Comparison of ENCODE assay signal across 9 cellular contexts in the genomic region with DNA sequence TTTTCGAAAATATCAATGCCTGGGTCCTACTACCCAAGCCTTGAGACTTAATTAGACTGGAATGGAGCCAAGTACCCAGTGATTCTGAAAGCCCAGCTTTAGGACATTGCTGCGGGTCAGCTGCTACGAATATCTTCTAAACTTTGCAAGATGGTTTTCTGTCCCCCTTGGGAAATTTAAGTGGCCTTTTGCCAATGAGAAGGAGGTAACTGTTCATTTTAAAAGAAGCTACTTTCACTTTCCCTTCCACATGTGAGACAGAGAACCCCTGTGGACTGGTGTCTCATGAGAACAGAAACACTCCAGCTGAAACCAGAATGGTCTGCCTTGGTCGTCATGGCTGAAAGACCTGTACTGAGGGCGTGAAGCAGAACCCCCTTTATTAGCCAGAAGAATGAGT.
DNase-seq lines count a peak whose midpoint lies in the region; ATAC-seq, FAIRE-seq and TF ChIP-seq lines count a peak whose summit lies in the region.
"Had no signal": no experiment of that assay in that cellular context is flagged by ENCODE, and none has a peak within 500 bp of the region (broad histone marks: within the 10 kb centered on the region; RNA-seq: fewer than 3 reads in every experiment).

No MANE protein-coding gene starts in this region.

- CTCF ChIA-PET in PC-9 (lab: Charles Lee): no interaction called here

- H3K4me1 Mint-ChIP-seq in memory B cell (peaks cover 24% of the 10 kb centered on the region), mesothelial cell of epicardium (peaks cover 15% of the 10 kb centered on the region)

- H3K9me3 Mint-ChIP-seq in memory B cell: no peaks in the 10 kb centered on the region
- peaks cover 3% of the 10 kb centered on the region for H3K9me3 Mint-ChIP-seq in mesothelial cell of epicardium

- H4K20me1 ChIP-seq in PC-9 (ENCODE audit: insufficient read depth): no peaks in the 10 kb centered on the region

- H3K9me3 ChIP-seq in PC-9 (ENCODE audit: insufficient read depth, low read depth): no peaks in the 10 kb centered on the region
- H3K9me3 ChIP-seq: SJCRH30 had no signal

- H3K4me3 Mint-ChIP-seq in memory B cell (peak overlapping the region; percentile 78), mesothelial cell of epicardium (no peak overlapping the region)

- no peak for TF ChIP-seq CTCF in PC-9 (conservative IDR thresholded peaks at IDR 0.05)
- TF ChIP-seq CTCF in mesothelial cell of epicardium (IDR thresholded peaks at IDR 0.05; ENCODE audit: unreplicated experiment): no peak

- no peak overlapping the region for H2AFZ ChIP-seq in PC-9

- H3K79me2 ChIP-seq in PC-9 (ENCODE audit: low read depth): no peaks in the 10 kb centered on the region

- H3F3A ChIP-seq in PC-9 (ENCODE audit: insufficient read depth, low read depth): no peaks in the 10 kb centered on the region

- intact Hi-C loops in PC-9 (cut with micrococcal nuclease; ENCODE audit: unreplicated experiment): no loop called here

- H3K27me3 Mint-ChIP-seq in memory B cell: peaks cover 4% of the 10 kb centered on the region
- H3K27me3 Mint-ChIP-seq in mesothelial cell of epicardium (ENCODE audit: low read depth): peaks cover 2% of the 10 kb centered on the region

- no peaks in the 10 kb centered on the region for H3K9me2 ChIP-seq in PC-9 (ENCODE audit: insufficient read depth)

- no peaks in the 10 kb centered on the region for H3K4me1 ChIP-seq in PC-9 (replicated peaks; ENCODE audit: insufficient read depth)
- H3K4me1 ChIP-seq: SJCRH30 had no signal

- no peak overlapping the region for H3K4me2 ChIP-seq in PC-9

- no peak overlapping the region for H3K27ac ChIP-seq in PC-9
- H3K27ac ChIP-seq: SJCRH30 had no signal

- peak; percentile 98 for FAIRE-seq in GM12892 (lab: Jason Lieb, UNC)

- no peaks in the 10 kb centered on the region for H3K36me3 Mint-ChIP-seq in memory B cell
- no peaks in the 10 kb centered on the region for H3K36me3 Mint-ChIP-seq in mesothelial cell of epicardium

- no peaks in the 10 kb centered on the region for H3K36me3 ChIP-seq in PC-9 (ENCODE audit: low read depth)
- H3K36me3 ChIP-seq: SJCRH30 had no signal

- peak; percentile 33 for DNase-seq in GM12892 (ENCODE audit: insufficient read length)
- DNase-seq in activated CD8-positive, alpha-beta memory T cell treated with anti-CD3 and anti-CD28 coated beads for 4 hours (ENCODE audit: low read depth in 2 of 2): peak; percentile 1 to 10
- DNase-seq in memory B cell (ENCODE audit: low spot score in 2 of 2): peak; percentile 48 to 81
- no peak for DNase-seq in PC-9
- DNase-seq in NCI-H1092 (lab: John Stamatoyannopoulos, UW): no peak
- no peak for DNase-seq in mesothelial cell of epicardium (ENCODE audit: low spot score in 2 of 2, unreplicated experiment in 2 of 2)

- TF ChIP-seq POLR2A in GM12892 (IDR thresholded peaks at IDR 0.05; ENCODE audit: low read depth, low read length): no peak

- peak; percentile 86 for ATAC-seq in GM19397 (IDR thresholded peaks at IDR 0.05; ENCODE audit: unreplicated experiment)
- peak; percentile 88 for ATAC-seq in HG03354 (IDR thresholded peaks at IDR 0.05; ENCODE audit: poor library complexity, severe bottlenecking, unreplicated experiment)
- ATAC-seq in memory B cell (ENCODE audit: low read depth): peak; percentile 99

- BruUV-seq in PC-9 (replicated peaks; lab: Mats Ljungman, UMichigan): no TSS peak

- peak overlapping the region; percentile 53 for H3K27ac Mint-ChIP-seq in memory B cell
- no peak overlapping the region for H3K27ac Mint-ChIP-seq in mesothelial cell of epicardium

- POLR2A ChIA-PET in PC-9 (lab: Charles Lee; ENCODE audit: unreplicated experiment): no interaction called here

- H3K4me3 ChIP-seq in PC-9: no peak overlapping the region
- H3K4me3 ChIP-seq: SJCRH30 had no signal

- peaks cover 92% of the 10 kb centered on the region for H3K27me3 ChIP-seq in PC-9 (ENCODE audit: insufficient read depth, low read depth)
- H3K27me3 ChIP-seq: SJCRH30 had no signal

Comparison
In these comparisons a context has a peak if more than half of its experiments do, and no peak if none do; other contexts are left out.
1. DNase-seq: peak in GM12892 (single experiment), activated CD8-positive, alpha-beta memory T cell treated with anti-CD3 and anti-CD28 coated beads for 4 hours (2 of 2) and memory B cell (2 of 2); none in PC-9 (0 of 2), NCI-H1092 (single experiment) and mesothelial cell of epicardium (0 of 2).
2. Peak in every context shown above with its lines, with median percentiles within 50 percentile points of each other: ATAC-seq.